24 cellular contexts compared by ENCODE assay signal in genomic region chr4:123342498-123342897, GRCh38. TPM values are rescaled to one million over a fixed set of nuclear protein-coding genes. Genes with fewer than 3 reads are reported as not detected.
DNase-seq lines count a peak whose midpoint lies in the region; ATAC-seq, FAIRE-seq and TF ChIP-seq lines count a peak whose summit lies in the region.
"Had no signal": no experiment of that assay in that cellular context is flagged by ENCODE, and none has a peak within 500 bp of the region (broad histone marks: within the 10 kb centered on the region; RNA-seq: fewer than 3 reads in every experiment).

No MANE protein-coding gene starts in this region.

- no peak overlapping the region for H3K27ac ChIP-seq in K562 (ENCODE audit: extremely low read depth, low read depth, low read length)
- no peak overlapping the region for H3K27ac ChIP-seq in HepG2 (ENCODE audit: extremely low read length, insufficient read depth, low read length)
- H3K27ac ChIP-seq in thyroid gland, result peak overlapping the region in 1 of 3 donors; percentile 63
- H3K27ac ChIP-seq: 22Rv1, BLaER1, SJSA1 had no signal

- POLR2A ChIA-PET in K562 (lab: Yijun Ruan, JAX) (no interaction called here), HepG2 (lab: Yijun Ruan, JAX) (no interaction called here)

- H3K4me3 ChIP-seq in K562 (no peak overlapping the region), HepG2 (replicated peaks in 1 of 3; ENCODE audit: insufficient read depth in 1 of 3, low read depth in 2 of 3, low read length in 3 of 3) (no peak overlapping the region), thyroid gland (replicated peaks in 1 of 3) (no peak overlapping the region)
- H3K4me3 ChIP-seq: BLaER1, SJSA1 had no signal

- H3K9me1 ChIP-seq in K562 (ENCODE audit: control insufficient read depth, insufficient read depth, low read length), result no peaks in the 10 kb centered on the region

- no peak overlapping the region for H3K9ac ChIP-seq in K562 (ENCODE audit: insufficient read depth in 1 of 2, low read depth in 2 of 2, low read length in 2 of 2)
- no peak overlapping the region for H3K9ac ChIP-seq in HepG2 (ENCODE audit: insufficient read depth, low read depth, low read length)
- H3K9ac ChIP-seq: BLaER1 had no signal

- H2AFZ ChIP-seq in K562 (ENCODE audit: low read depth, low read length) (peak overlapping the region; percentile 37; the same call in 1 of the 2 replicates), HepG2 (ENCODE audit: low read length) (no peak overlapping the region)

- no peaks in the 10 kb centered on the region for H3K79me2 ChIP-seq in K562 (ENCODE audit: control insufficient read depth, insufficient read depth, low read length)
- no peaks in the 10 kb centered on the region for H3K79me2 ChIP-seq in HepG2 (ENCODE audit: insufficient read depth, low read length)

- TF ChIP-seq RAD21 in K562 (CRISPR knock-in tag; conservative IDR thresholded peaks at IDR 0.05 in 1 of 2, IDR thresholded peaks at IDR 0.05 in 1 of 2) (no peak), HepG2 (CRISPR knock-in tag; IDR thresholded peaks at IDR 0.05) (no peak)

- intact Hi-C loops in K562 (cut with micrococcal nuclease), result no loop called here
- intact Hi-C loops in HepG2 (cut with micrococcal nuclease; ENCODE audit: unreplicated experiment), result no loop called here
- intact Hi-C loops in thyroid gland (cut with DNase I), result loop anchor here (10.0 kb wide), 1 partner anchor 312 kb away; no protein-coding TSS in a partner anchor

- 10% methylated on average over 2 of the region's 2 CpGs for WGBS in K562 (ENCODE audit: insufficient coverage, low coverage, missing lambda C conversion rate)
- WGBS in HepG2 (ENCODE audit: low lambda C conversion rate), result 50% methylated on average over 2 of the region's 2 CpGs
- 95 to 100% methylated on average over 2 of the region's 2 CpGs for WGBS in thyroid gland, 2 donors

- H3K36me3 ChIP-seq in K562 (ENCODE audit: control insufficient read depth, insufficient read depth, low read length), result no peaks in the 10 kb centered on the region
- no peaks in the 10 kb centered on the region for H3K36me3 ChIP-seq in HepG2 (replicated peaks in 1 of 2; ENCODE audit: control insufficient read depth in 1 of 2, insufficient read depth in 2 of 2, low read length in 2 of 2)
- H3K36me3 ChIP-seq in thyroid gland, result no peaks in the 10 kb centered on the region
- H3K36me3 ChIP-seq: BLaER1, SJSA1 had no signal

- BruUV-seq in K562 (replicated peaks; lab: Mats Ljungman, UMichigan), result no TSS peak
- no TSS peak for BruUV-seq in HepG2 (replicated peaks; lab: Mats Ljungman, UMichigan)

- DNase-seq in DMS53 (lab: John Stamatoyannopoulos, UW) (peak; percentile 5), DMS53 treated with DMSO at 0.1 percent for 48 hours (lab: John Stamatoyannopoulos, UW; ENCODE audit: unreplicated experiment) (no peak), K562 (ENCODE audit: extremely low read depth in 1 of 4, low spot score in 3 of 4) (no peak), HepG2 (ENCODE audit: low spot score) (peak; percentile 69), NCI-H1105 treated with DMSO at 0.1 percent for 48 hours (lab: John Stamatoyannopoulos, UW) (no peak), thyroid gland (no peak)
- DNase-seq in stimulated activated effector memory CD8-positive, alpha-beta T cell treated with anti-CD3 and anti-CD28 coated beads, Interleukin-12 subunit alpha, Interleukin-12 subunit beta, amount 100 ng/mL, for 72 hours (ENCODE audit: low spot score in 2 of 2), result no peak
- DNase-seq: ACHN; CD4-positive, alpha-beta T cell; COR-L47; H7; KG1; NCI-H1092; NCI-H1436 treated with DMSO at 0.1 percent for 48 hours; NCI-H1930; NCI-H2227 treated with DMSO at 0.1 percent for 48 hours; NCI-H510A; NCI-H774 had no signal

- TF ChIP-seq EP300 in K562 (IDR thresholded peaks at IDR 0.05; ENCODE audit: low read length), result no peak
- TF ChIP-seq EP300 in HepG2 (IDR thresholded peaks at IDR 0.05; ENCODE audit: low read depth in 2 of 2, low read length in 2 of 2), result no peak
- TF ChIP-seq EP300 in HepG2 (CRISPR knock-in tag; IDR thresholded peaks at IDR 0.05; ENCODE audit: borderline replicate concordance), result no peak

- H3K4me1 ChIP-seq in K562 (replicated peaks in 1 of 2; ENCODE audit: control insufficient read depth in 2 of 2, insufficient read depth in 2 of 2, low read length in 2 of 2) (peaks cover 0 to 3% of the 10 kb centered on the region in 2 experiments; a peak in 1 of 5 replicates), HepG2 (ENCODE audit: insufficient read depth, low read length) (peaks cover 71% of the 10 kb centered on the region), thyroid gland (no peaks in the 10 kb centered on the region)

- H3K27me3 ChIP-seq in K562 (ENCODE audit: control insufficient read depth in 2 of 2, insufficient read depth in 2 of 2, low read length in 2 of 2), result no peaks in the 10 kb centered on the region
- H3K27me3 ChIP-seq in HepG2 (ENCODE audit: control insufficient read depth in 1 of 2, insufficient read depth in 2 of 2, low read length in 2 of 2), result no peaks in the 10 kb centered on the region
- no peaks in the 10 kb centered on the region for H3K27me3 ChIP-seq in thyroid gland
- H3K27me3 ChIP-seq: BLaER1, SJSA1 had no signal

- no peak for TF ChIP-seq CTCF in K562 (IDR thresholded peaks at IDR 0.05 in 2 of 3, conservative IDR thresholded peaks at IDR 0.05 in 1 of 3; ENCODE audit: insufficient read depth in 2 of 3, low read depth in 1 of 3, low read length in 3 of 3)
- no peak for TF ChIP-seq CTCF in HepG2 (CRISPR knock-in tag; IDR thresholded peaks at IDR 0.05)
- no peak for TF ChIP-seq CTCF in thyroid gland (IDR thresholded peaks at IDR 0.05)

- H3K27ac Mint-ChIP-seq in stimulated activated effector memory CD8-positive, alpha-beta T cell treated with anti-CD3 and anti-CD28 coated beads, Interleukin-12 subunit alpha, Interleukin-12 subunit beta, amount 100 ng/mL, for 72 hours, result no peak overlapping the region
- H3K27ac Mint-ChIP-seq: CD4-positive, alpha-beta T cell had no signal

- no peaks in the 10 kb centered on the region for H3K36me3 Mint-ChIP-seq in stimulated activated effector memory CD8-positive, alpha-beta T cell treated with anti-CD3 and anti-CD28 coated beads, Interleukin-12 subunit alpha, Interleukin-12 subunit beta, amount 100 ng/mL, for 72 hours

- no peaks in the 10 kb centered on the region for H3K9me3 ChIP-seq in K562 (replicated peaks; ENCODE audit: control insufficient read depth, insufficient read depth, low read depth, low read length)
- no peaks in the 10 kb centered on the region for H3K9me3 ChIP-seq in HepG2 (ENCODE audit: low read length)
- H3K9me3 ChIP-seq in thyroid gland, result no peaks in the 10 kb centered on the region
- H3K9me3 ChIP-seq: BLaER1, SJSA1 had no signal

- CTCF ChIA-PET in K562 (lab: Yijun Ruan, JAX; ENCODE audit: low intra/inter-chr PET ratio), result no interaction called here
- CTCF ChIA-PET in HepG2 (lab: Yijun Ruan, JAX; ENCODE audit: low intra/inter-chr PET ratio, low total read pairs), result no interaction called here

- H4K20me1 ChIP-seq in K562 (replicated peaks; ENCODE audit: control insufficient read depth, insufficient read depth, low read length) (no peaks in the 10 kb centered on the region), HepG2 (ENCODE audit: insufficient read depth, low read length) (no peaks in the 10 kb centered on the region)
- H4K20me1 ChIP-seq: BLaER1 had no signal

- TF ChIP-seq POLR2A in K562 (conservative IDR thresholded peaks at IDR 0.05) (no peak), HepG2 (IDR thresholded peaks at IDR 0.05; ENCODE audit: insufficient read depth in 1 of 2, low read depth in 2 of 2, low read length in 2 of 2) (no peak), thyroid gland (IDR thresholded peaks at IDR 0.05) (no peak)

- H3K4me1 Mint-ChIP-seq in stimulated activated effector memory CD8-positive, alpha-beta T cell treated with anti-CD3 and anti-CD28 coated beads, Interleukin-12 subunit alpha, Interleukin-12 subunit beta, amount 100 ng/mL, for 72 hours, result peaks cover 8% of the 10 kb centered on the region

- no peak overlapping the region for H3K4me3 Mint-ChIP-seq in stimulated activated effector memory CD8-positive, alpha-beta T cell treated with anti-CD3 and anti-CD28 coated beads, Interleukin-12 subunit alpha, Interleukin-12 subunit beta, amount 100 ng/mL, for 72 hours
- H3K4me3 Mint-ChIP-seq: CD4-positive, alpha-beta T cell had no signal

- in situ Hi-C loops in K562 (cut with MboI), result no loop called here
- in situ Hi-C loops in HepG2 (cut with HindIII; ENCODE audit: extremely low pct_ligation_motif_present, low pct_unique_long_range_greater_than_20kb), result no loop called here

- H3K4me2 ChIP-seq in K562 (ENCODE audit: insufficient read depth, low read length) (no peak overlapping the region), HepG2 (ENCODE audit: low read depth, low read length) (no peak overlapping the region)
- H3K4me2 ChIP-seq: BLaER1 had no signal

- ATAC-seq in K562 (no peak), HepG2 (peak; percentile 41; the same call in 2 of the 3 replicates), HG02759 (IDR thresholded peaks at IDR 0.05; ENCODE audit: unreplicated experiment) (no peak)
- ATAC-seq in stimulated activated effector memory CD8-positive, alpha-beta T cell treated with anti-CD3 and anti-CD28 coated beads, Interleukin-12 subunit alpha, Interleukin-12 subunit beta, amount 100 ng/mL, for 72 hours, result peak; percentile 12

- H3K9me3 Mint-ChIP-seq in stimulated activated effector memory CD8-positive, alpha-beta T cell treated with anti-CD3 and anti-CD28 coated beads, Interleukin-12 subunit alpha, Interleukin-12 subunit beta, amount 100 ng/mL, for 72 hours, result no peaks in the 10 kb centered on the region
- H3K9me3 Mint-ChIP-seq: CD4-positive, alpha-beta T cell had no signal

- FAIRE-seq in K562 (lab: Jason Lieb, UNC), result no peak
- no peak for FAIRE-seq in HepG2 (lab: Jason Lieb, UNC)
- FAIRE-seq: G401.6, RCC 7860 had no signal

RNA-seq across cellular contexts. Expression of gene SPRY1, which starts 54.1 kb away (rescaled TPM):
- 3.2 TPM in 2 replicates for total RNA-seq in K562 (2011; cell fraction: chromatin; rRNA removed; ENCODE audit: low replicate concordance)
- 1.4 and 2.3 TPM in 2 replicates for total RNA-seq in K562 (2011; cell fraction: nucleolus; rRNA removed)
- 2.4 and 3.0 TPM in 2 replicates for total RNA-seq in K562 (2011; cell fraction: nucleoplasm; rRNA removed)
- total RNA-seq in K562 (2014; rRNA removed) (0.37 and 1.9 TPM in 2 replicates), K562 (2014; rRNA removed; fragmentation: Illumina TruSeq; extraction: Trizol) (0.25 and 0.54 TPM in 2 replicates), K562 (2015; rRNA removed; fragmentation: Illumina TruSeq; extraction: Trizol) (0.15 and 0.29 TPM in 2 replicates), K562 (2021) (1.00 and 1.0 TPM in 2 replicates), HepG2 (2016; rRNA removed; fragmentation: Illumina TruSeq; extraction: Trizol) (22.5 and 24.7 TPM in 2 replicates), thyroid gland (100 to 1,000 TPM in 2 of 4 donors, 10 to 100 TPM in 2; 52.2 to 142 (median 100) TPM)
- polyA plus RNA-seq in K562 (2011; rRNA removed) (0.91 and 1.1 TPM in 2 replicates), K562 (2014; fragmentation: Illumina TruSeq; extraction: Trizol) (0.36 and 0.55 TPM in 2 replicates), K562 (2014; fragmentation: Nextera tagmentation; extraction: Ambion mirVana) (under 1 TPM in 1 of 2 experiments, not detected in 1; 0.18 TPM), K562 (2014; rRNA removed) (0.36 and 0.81 TPM in 2 replicates), HepG2 (2011; rRNA removed) (33.4 and 35.4 TPM in 2 replicates)
- 0.66 and 1.4 TPM in 2 replicates for polyA plus RNA-seq in K562 (2011; cell fraction: cytosol; rRNA removed)
- 1.5 and 1.9 TPM in 2 replicates for polyA plus RNA-seq in K562 (2011; cell fraction: nucleus; rRNA removed)
- 0.30 and 0.32 TPM in 2 replicates for polyA plus RNA-seq in K562 (2012)
- polyA minus RNA-seq in K562 (2011; rRNA and poly(A)+ RNA removed), result 1.1 and 2.4 TPM in 2 replicates
- polyA minus RNA-seq in K562 (2011; cell fraction: cytosol; rRNA and poly(A)+ RNA removed), result 0.67 and 1.3 TPM in 2 replicates
- polyA minus RNA-seq in K562 (2011; cell fraction: nucleus; rRNA and poly(A)+ RNA removed), result 1.8 and 3.6 TPM in 2 replicates
- 4.3 and 5.4 TPM in 2 replicates for total RNA-seq in HepG2 (2016; cell fraction: cytosol; rRNA removed; fragmentation: Illumina TruSeq; extraction: Trizol; ENCODE audit: low read depth)
- 21.4 and 23.6 TPM in 2 replicates for total RNA-seq in HepG2 (2016; cell fraction: insoluble cytoplasmic fraction; rRNA removed; fragmentation: Illumina TruSeq; extraction: Trizol)
- 14.5 and 17.5 TPM in 2 replicates for total RNA-seq in HepG2 (2016; cell fraction: membrane; rRNA removed; fragmentation: Illumina TruSeq; extraction: Trizol)
- total RNA-seq in HepG2 (2016; cell fraction: nucleus; rRNA removed; fragmentation: Illumina TruSeq; extraction: Trizol), result 31.3 and 35.8 TPM in 2 replicates
- polyA plus RNA-seq in HepG2 (2011; cell fraction: cytosol; rRNA removed), result 19.4 and 28.2 TPM in 2 replicates
- 51.7 and 53.2 TPM in 2 replicates for polyA plus RNA-seq in HepG2 (2011; cell fraction: nucleus; rRNA removed)
- 31.5 and 33.4 TPM in 2 replicates for polyA plus RNA-seq in HepG2 (2012)
- 1.8 and 1.9 TPM in 2 replicates for polyA plus RNA-seq in HepG2 (2016; cell fraction: cytosol; fragmentation: Illumina TruSeq; extraction: Trizol; ENCODE audit: low read depth)
- polyA plus RNA-seq in HepG2 (2016; cell fraction: insoluble cytoplasmic fraction; fragmentation: Illumina TruSeq; extraction: Trizol; ENCODE audit: low read depth), result 22.0 and 23.2 TPM in 2 replicates
- 7.4 and 7.5 TPM in 2 replicates for polyA plus RNA-seq in HepG2 (2016; cell fraction: membrane; fragmentation: Illumina TruSeq; extraction: Trizol; ENCODE audit: low read depth)
- 70.5 and 74.3 TPM in 2 replicates for polyA plus RNA-seq in HepG2 (2016; cell fraction: nucleus; fragmentation: Illumina TruSeq; extraction: Trizol; ENCODE audit: insufficient read depth, low read depth)
- polyA minus RNA-seq in HepG2 (2011; rRNA and poly(A)+ RNA removed; ENCODE audit: low replicate concordance), result 0.26 and 48.0 TPM in 2 replicates
- 37.3 and 43.9 TPM in 2 replicates for polyA minus RNA-seq in HepG2 (2011; cell fraction: cytosol; rRNA and poly(A)+ RNA removed)
- 61.7 and 66.8 TPM in 2 replicates for polyA minus RNA-seq in HepG2 (2011; cell fraction: nucleus; rRNA and poly(A)+ RNA removed)

Comparison
In these comparisons a context has a peak if more than half of its experiments do, and no peak if none do; other contexts are left out.
1. DNase-seq: peak in DMS53 (single experiment) and HepG2 (single experiment); none in DMS53 treated with DMSO at 0.1 percent for 48 hours (single experiment), K562 (0 of 4), stimulated activated effector memory CD8-positive, alpha-beta T cell treated with anti-CD3 and anti-CD28 coated beads, Interleukin-12 subunit alpha, Interleukin-12 subunit beta, amount 100 ng/mL, for 72 hours (0 of 2), NCI-H1105 treated with DMSO at 0.1 percent for 48 hours (single experiment) and thyroid gland (0 of 2).
2. ATAC-seq: peak in HepG2 (single experiment) and stimulated activated effector memory CD8-positive, alpha-beta T cell treated with anti-CD3 and anti-CD28 coated beads, Interleukin-12 subunit alpha, Interleukin-12 subunit beta, amount 100 ng/mL, for 72 hours (single experiment); none in K562 (single experiment) and HG02759 (single experiment).